In genomic region chr16:51951668-51952298, GRCh38 we compare ENCODE assay signal across 1 cellular context.
TF ChIP-seq lines count a peak whose summit lies in the region.

No MANE protein-coding gene starts in this region.

TF ChIP-seq in IMR-90, 13 proteins besides CTCF, POLR2A, EP300 and RAD21:
- TF ChIP-seq MXI1 (IDR thresholded peaks at IDR 0.05; ENCODE audit: borderline replicate concordance, low read depth, low read length): no peak
- TF ChIP-seq MAZ (IDR thresholded peaks at IDR 0.05; ENCODE audit: borderline replicate concordance, low read depth, low read length): no peak
- no peak for TF ChIP-seq BHLHE40 (IDR thresholded peaks at IDR 0.05; ENCODE audit: low read depth, low read length)
- TF ChIP-seq CEBPB (IDR thresholded peaks at IDR 0.05; ENCODE audit: low read depth, low read length): no peak
- TF ChIP-seq RFX5 (IDR thresholded peaks at IDR 0.05; ENCODE audit: low read depth, low read length): no peak
- TF ChIP-seq ELK1 (IDR thresholded peaks at IDR 0.05; ENCODE audit: borderline replicate concordance, low read depth, low read length): no peak
- no peak for TF ChIP-seq RCOR1 (IDR thresholded peaks at IDR 0.05; ENCODE audit: insufficient replicate concordance, low read length)
